30 cellular contexts compared by ENCODE assay signal in genomic region chr18:79631761-79632446, GRCh38. TPM values are rescaled to one million over a fixed set of nuclear protein-coding genes. Genes with fewer than 3 reads are reported as not detected.
DNase-seq lines count a peak whose midpoint lies in the region; ATAC-seq, FAIRE-seq and TF ChIP-seq lines count a peak whose summit lies in the region.
"Had no signal": no experiment of that assay in that cellular context is flagged by ENCODE, and none has a peak within 500 bp of the region (broad histone marks: within the 10 kb centered on the region; RNA-seq: fewer than 3 reads in every experiment).

No MANE protein-coding gene starts in this region.

- peaks cover under 1% of the 10 kb centered on the region for H3K27me3 Mint-ChIP-seq in activated naive CD4-positive, alpha-beta T cell treated with anti-CD3 and anti-CD28 coated beads for 36 hours (ENCODE audit: low read depth)
- peaks cover 23% of the 10 kb centered on the region for H3K27me3 Mint-ChIP-seq in astrocyte (ENCODE audit: low read depth, unreplicated experiment)
- peaks cover 23% of the 10 kb centered on the region for H3K27me3 Mint-ChIP-seq in osteocyte (ENCODE audit: unreplicated experiment)
- H3K27me3 Mint-ChIP-seq: B cell; stimulated activated memory B cell treated with anti-CD40 and anti-IgM and Interleukin-4, amounts not matched to agents 10 μg/mL and 1 μg/mL and 100 μg/mL, for 72 hours had no signal

- H2AFZ ChIP-seq in astrocyte (ENCODE audit: low read depth, low read length): no peak overlapping the region

- no peaks in the 10 kb centered on the region for H3K36me3 ChIP-seq in astrocyte (ENCODE audit: insufficient read depth, low read length)
- H3K36me3 ChIP-seq: esophagus muscularis mucosa, thoracic aorta had no signal

- no peaks in the 10 kb centered on the region for H3K9me3 ChIP-seq in astrocyte (ENCODE audit: insufficient read depth, low read depth, low read length)
- H3K9me3 ChIP-seq: esophagus muscularis mucosa, psoas muscle, thoracic aorta had no signal

- no peak overlapping the region for H3K4me2 ChIP-seq in astrocyte (ENCODE audit: low read length)

- H3K4me3 Mint-ChIP-seq in activated naive CD4-positive, alpha-beta T cell treated with anti-CD3 and anti-CD28 coated beads for 36 hours: no peak overlapping the region
- H3K4me3 Mint-ChIP-seq in astrocyte (ENCODE audit: unreplicated experiment) (no peak overlapping the region), osteocyte (ENCODE audit: unreplicated experiment) (no peak overlapping the region)
- H3K4me3 Mint-ChIP-seq: B cell; stimulated activated memory B cell treated with anti-CD40 and anti-IgM and Interleukin-4, amounts not matched to agents 10 μg/mL and 1 μg/mL and 100 μg/mL, for 72 hours had no signal

- H3K4me3 ChIP-seq in astrocyte (ENCODE audit: insufficient read depth, low read depth, low read length): no peak overlapping the region
- H3K4me3 ChIP-seq: esophagus muscularis mucosa, psoas muscle, thoracic aorta had no signal

- H3K79me2 ChIP-seq in astrocyte (ENCODE audit: insufficient read depth, low read length): no peaks in the 10 kb centered on the region

- H3K27me3 ChIP-seq in astrocyte (ENCODE audit: insufficient read depth, low read length): peaks cover under 1% of the 10 kb centered on the region

- no peak for FAIRE-seq in astrocyte (lab: Jason Lieb, UNC)
- FAIRE-seq: islet of Langerhans had no signal

- no peaks in the 10 kb centered on the region for H4K20me1 ChIP-seq in astrocyte (ENCODE audit: insufficient read depth, low read length)

- intact Hi-C loops in activated naive CD4-positive, alpha-beta T cell treated with anti-CD3 and anti-CD28 coated beads for 36 hours (cut with micrococcal nuclease): no loop called here

- CTCF ChIA-PET in activated naive CD4-positive, alpha-beta T cell treated with anti-CD3 and anti-CD28 coated beads for 36 hours (lab: Charles Lee): no interaction called here

- H3K4me1 ChIP-seq in astrocyte (ENCODE audit: insufficient read depth, low read length): no peaks in the 10 kb centered on the region
- H3K4me1 ChIP-seq: esophagus muscularis mucosa, psoas muscle had no signal

- DNase-seq in activated naive CD4-positive, alpha-beta T cell treated with anti-CD3 and anti-CD28 coated beads, Interleukin-2, amount 50 U/mL, for 72 hours (ENCODE audit: low spot score in 2 of 2): no peak
- no peak for DNase-seq in activated naive CD4-positive, alpha-beta T cell treated with anti-CD3 and anti-CD28 coated beads for 36 hours
- DNase-seq in astrocyte (ENCODE audit: low read depth) (no peak), osteocyte (ENCODE audit: extremely low spot score, unreplicated experiment) (peak; percentile 69), NCI-H2029 treated with DMSO at 0.1 percent for 48 hours (lab: John Stamatoyannopoulos, UW) (no peak)
- no peak for DNase-seq in activated naive CD4-positive, alpha-beta T cell treated with anti-CD3 and anti-CD28 coated beads, Interleukin-2, amount 50 U/mL, for 16 hours
- DNase-seq: activated CD4-positive, alpha-beta T cell treated with anti-CD3 and anti-CD28 coated beads for 1 hour; foreskin fibroblast; GOT3; IMR-90; left ventricle myocardium superior; MV-4-11; NCI-H146; NCI-H2107; NCI-H446; NCI-H748 treated with DMSO at 0.1 percent for 48 hours; nucleus accumbens; psoas muscle; SHP77 treated with DMSO at 0.1 percent for 48 hours; stimulated activated CD4-positive, alpha-beta T cell treated with anti-CD3 and anti-CD28 coated beads, Interleukin-15, amount 100 ng/mL, for 24 hours; stimulated activated CD4-positive, alpha-beta T cell treated with anti-CD3 and anti-CD28 coated beads, Interleukin-4, amount 100 ng/mL, for 4 hours had no signal

- peak; percentile 41 to 55 for ATAC-seq in activated naive CD4-positive, alpha-beta T cell treated with anti-CD3 and anti-CD28 coated beads, Interleukin-2, amount 50 U/mL, for 72 hours
- no peak for ATAC-seq in GM19324 (IDR thresholded peaks at IDR 0.05; ENCODE audit: low FRiP score, unreplicated experiment)
- ATAC-seq: left ventricle myocardium superior; Panc1; psoas muscle; stimulated activated memory B cell treated with anti-CD40 and anti-IgM and Interleukin-4, amounts not matched to agents 10 μg/mL and 1 μg/mL and 100 μg/mL, for 72 hours had no signal

- H3K27ac Mint-ChIP-seq in activated naive CD4-positive, alpha-beta T cell treated with anti-CD3 and anti-CD28 coated beads, Interleukin-2, amount 50 U/mL, for 72 hours: no peak overlapping the region
- no peak overlapping the region for H3K27ac Mint-ChIP-seq in activated naive CD4-positive, alpha-beta T cell treated with anti-CD3 and anti-CD28 coated beads for 36 hours
- H3K27ac Mint-ChIP-seq in astrocyte (ENCODE audit: unreplicated experiment) (peak overlapping the region; percentile 1), osteocyte (ENCODE audit: unreplicated experiment) (no peak overlapping the region)
- H3K27ac Mint-ChIP-seq: activated T-helper 2 cell treated with anti-CD3 and anti-CD28 coated beads, Interferon-gamma antibody, Interleukin-2, Interleukin-4, amounts not matched to agents 10 μg/mL and 5 μg/mL and 100 μg/mL, durations not matched to agents 14 hours and 24 hours and 36 hours; stimulated activated memory B cell treated with anti-CD40 and anti-IgM and Interleukin-4, amounts not matched to agents 10 μg/mL and 1 μg/mL and 100 μg/mL, for 72 hours had no signal

- H3K9ac ChIP-seq in astrocyte (ENCODE audit: low read length): no peak overlapping the region

- no peaks in the 10 kb centered on the region for H3K36me3 Mint-ChIP-seq in activated naive CD4-positive, alpha-beta T cell treated with anti-CD3 and anti-CD28 coated beads, Interleukin-2, amount 50 U/mL, for 72 hours
- no peaks in the 10 kb centered on the region for H3K36me3 Mint-ChIP-seq in activated naive CD4-positive, alpha-beta T cell treated with anti-CD3 and anti-CD28 coated beads for 36 hours (ENCODE audit: low read depth)
- H3K36me3 Mint-ChIP-seq in astrocyte (ENCODE audit: low read depth, unreplicated experiment): no peaks in the 10 kb centered on the region
- no peaks in the 10 kb centered on the region for H3K36me3 Mint-ChIP-seq in osteocyte (ENCODE audit: unreplicated experiment)
- H3K36me3 Mint-ChIP-seq: CD8-positive, alpha-beta memory T cell; stimulated activated memory B cell treated with anti-CD40 and anti-IgM and Interleukin-4, amounts not matched to agents 10 μg/mL and 1 μg/mL and 100 μg/mL, for 72 hours had no signal

- H3K27ac ChIP-seq in astrocyte (ENCODE audit: low read depth, low read length): no peak overlapping the region
- H3K27ac ChIP-seq: esophagus muscularis mucosa, psoas muscle, thoracic aorta had no signal

- TF ChIP-seq CTCF in astrocyte (IDR thresholded peaks at IDR 0.05; ENCODE audit: insufficient read depth, low read depth, low read length) (no peak), osteocyte (IDR thresholded peaks at IDR 0.05) (no peak)

- no peaks in the 10 kb centered on the region for H3K4me1 Mint-ChIP-seq in activated naive CD4-positive, alpha-beta T cell treated with anti-CD3 and anti-CD28 coated beads for 36 hours (ENCODE audit: low read depth)
- H3K4me1 Mint-ChIP-seq in astrocyte (ENCODE audit: low read depth, unreplicated experiment): peaks cover 16% of the 10 kb centered on the region
- H3K4me1 Mint-ChIP-seq in osteocyte (ENCODE audit: unreplicated experiment): no peaks in the 10 kb centered on the region

- peaks cover 0 to 7% of the 10 kb centered on the region in 2 donors for H3K9me3 Mint-ChIP-seq in activated naive CD4-positive, alpha-beta T cell treated with anti-CD3 and anti-CD28 coated beads, Interleukin-2, amount 50 U/mL, for 72 hours
- peaks cover 6% of the 10 kb centered on the region for H3K9me3 Mint-ChIP-seq in activated naive CD4-positive, alpha-beta T cell treated with anti-CD3 and anti-CD28 coated beads for 36 hours
- H3K9me3 Mint-ChIP-seq in astrocyte (ENCODE audit: unreplicated experiment): peaks cover 4% of the 10 kb centered on the region
- no peaks in the 10 kb centered on the region for H3K9me3 Mint-ChIP-seq in osteocyte (ENCODE audit: unreplicated experiment)

RNA-seq across cellular contexts. Expression of gene CTDP1, which starts 47.7 kb away (rescaled TPM):
- 10 to 100 TPM; 37.5 to 81.4 TPM for total RNA-seq in activated naive CD4-positive, alpha-beta T cell treated with anti-CD3 and anti-CD28 coated beads, Interleukin-2, amount 50 U/mL, for 72 hours
- 10 to 100 TPM; 28.0 to 29.1 TPM for total RNA-seq in activated naive CD4-positive, alpha-beta T cell treated with anti-CD3 and anti-CD28 coated beads for 36 hours
- total RNA-seq in astrocyte (30.2 and 31.7 TPM in 2 replicates), osteocyte (23.1 and 23.2 TPM in 2 replicates)
